In genomic region chr5:160418561-160419457, GRCh38 we compare ENCODE assay signal across 8 cellular contexts.
DNase-seq lines count a peak whose midpoint lies in the region; FAIRE-seq and TF ChIP-seq lines count a peak whose summit lies in the region.

Gene SLU7 (minus strand): TSS chr5:160419081. CDS start chr5:160415294, 3,787 bp downstream.

- peaks cover 17% of the 10 kb centered on the region for H4K20me1 ChIP-seq in Loucy (ENCODE audit: insufficient read depth, low read length, poor library complexity, severe bottlenecking)

- H3K27ac Mint-ChIP-seq in nephron, result peak within 1 kb of the TSS; percentile 93 to 96 (median 95)
- peak within 1 kb of the TSS; percentile 96 for H3K27ac Mint-ChIP-seq in stimulated activated naive CD8-positive, alpha-beta T cell treated with anti-CD3 and anti-CD28 coated beads, Interleukin-15, Interleukin-2, amounts not matched to agents 100 ng/mL and 50 ng/mL, for 24 hours

- H2AFZ ChIP-seq in Loucy (ENCODE audit: low read length), result peak within 1 kb of the TSS; percentile 60

- H3K9me2 ChIP-seq in Loucy (replicated peaks; ENCODE audit: low read depth, low read length), result no peaks in the 10 kb centered on the region

- H3K9me3 ChIP-seq in Loucy (ENCODE audit: insufficient read depth, low read depth, low read length), result no peaks in the 10 kb centered on the region

- TF ChIP-seq POLR2A in H54 (IDR thresholded peaks at IDR 0.05; ENCODE audit: low read depth, low read length) (0 out of 2 replicates have a peak, but pooled peaks have one; percentile 29), Raji (IDR thresholded peaks at IDR 0.05; ENCODE audit: insufficient read depth, low read depth, low read length) (peak; percentile 63)

- peaks cover 27% of the 10 kb centered on the region for H3K4me1 ChIP-seq in Loucy (ENCODE audit: insufficient read depth, low read length, poor library complexity, severe bottlenecking)

- no peaks in the 10 kb centered on the region for H3K27me3 Mint-ChIP-seq in nephron (ENCODE audit: low read depth)
- H3K27me3 Mint-ChIP-seq in stimulated activated naive CD8-positive, alpha-beta T cell treated with anti-CD3 and anti-CD28 coated beads, Interleukin-15, Interleukin-2, amounts not matched to agents 100 ng/mL and 50 ng/mL, for 24 hours, result no peaks in the 10 kb centered on the region

- H3K4me2 ChIP-seq in Loucy (ENCODE audit: low read depth, low read length, poor library complexity, severe bottlenecking), result peak within 1 kb of the TSS; percentile 84

- no peaks in the 10 kb centered on the region for H3F3A ChIP-seq in Loucy (ENCODE audit: low read depth)

- DNase-seq in EL, result peak; percentile 96
- peak; percentile 67 for DNase-seq in H54 (ENCODE audit: insufficient read length, low spot score)
- DNase-seq in activated T-helper 9 cell treated with anti-CD3 and anti-CD28 coated beads, Interleukin-2, amount 50 U/mL, for 16 hours (ENCODE audit: low read depth), result peak; percentile 89
- DNase-seq in fibroblast of pulmonary artery (ENCODE audit: low read depth), result peak; percentile 97

- peak; percentile 78 for FAIRE-seq in H54 (lab: Jason Lieb, UNC)

- no peaks in the 10 kb centered on the region for H3K36me3 ChIP-seq in Loucy (ENCODE audit: insufficient read depth, low read length)

- peak within 1 kb of the TSS; percentile 94 for H3K4me3 ChIP-seq in Loucy (ENCODE audit: low read length, poor library complexity, severe bottlenecking)
- peak within 1 kb of the TSS; percentile 98 for H3K4me3 ChIP-seq in fibroblast of pulmonary artery (replicated peaks; ENCODE audit: low read depth, low read length)

- H3K36me3 Mint-ChIP-seq in nephron (ENCODE audit: low read depth), result peaks cover 4% of the 10 kb centered on the region
- H3K36me3 Mint-ChIP-seq in stimulated activated naive CD8-positive, alpha-beta T cell treated with anti-CD3 and anti-CD28 coated beads, Interleukin-15, Interleukin-2, amounts not matched to agents 100 ng/mL and 50 ng/mL, for 24 hours (ENCODE audit: low read depth), result peaks cover 16% of the 10 kb centered on the region

- H3K79me2 ChIP-seq in Loucy (ENCODE audit: insufficient read depth, low read length), result peaks cover 43% of the 10 kb centered on the region

- no peaks in the 10 kb centered on the region for H3K9me3 Mint-ChIP-seq in nephron
- no peaks in the 10 kb centered on the region for H3K9me3 Mint-ChIP-seq in stimulated activated naive CD8-positive, alpha-beta T cell treated with anti-CD3 and anti-CD28 coated beads, Interleukin-15, Interleukin-2, amounts not matched to agents 100 ng/mL and 50 ng/mL, for 24 hours

- H3K9ac ChIP-seq in Loucy (ENCODE audit: low read depth, low read length, poor library complexity, severe bottlenecking), result peak within 1 kb of the TSS; percentile 79

- H3K27me3 ChIP-seq in Loucy (ENCODE audit: insufficient read depth, low read length, poor library complexity, severe bottlenecking), result no peaks in the 10 kb centered on the region

- H3K4me1 Mint-ChIP-seq in nephron, result peaks cover 52% of the 10 kb centered on the region
- H3K4me1 Mint-ChIP-seq in stimulated activated naive CD8-positive, alpha-beta T cell treated with anti-CD3 and anti-CD28 coated beads, Interleukin-15, Interleukin-2, amounts not matched to agents 100 ng/mL and 50 ng/mL, for 24 hours (ENCODE audit: low read depth), result peaks cover 70% of the 10 kb centered on the region

- peak within 1 kb of the TSS; percentile 92 to 96 (median 93) for H3K4me3 Mint-ChIP-seq in nephron
- H3K4me3 Mint-ChIP-seq in stimulated activated naive CD8-positive, alpha-beta T cell treated with anti-CD3 and anti-CD28 coated beads, Interleukin-15, Interleukin-2, amounts not matched to agents 100 ng/mL and 50 ng/mL, for 24 hours, result peak within 1 kb of the TSS; percentile 98

- TF ChIP-seq CTCF in Loucy (conservative IDR thresholded peaks at IDR 0.05; ENCODE audit: low read length) (no peak), fibroblast of pulmonary artery (IDR thresholded peaks at IDR 0.05; ENCODE audit: low read length, missing control alignments) (no peak), nephron (IDR thresholded peaks at IDR 0.05; ENCODE audit: unreplicated experiment in 3 of 3) (no peak)

Comparison
In these comparisons a context has a peak if more than half of its experiments do, and no peak if none do; other contexts are left out.
1. Peak in every context shown above with its lines: DNase-seq and H3K4me3 ChIP-seq.